ENCODE assay signal across 1 cellular context in genomic region chr19:38851622-38852230, GRCh38.
TF ChIP-seq lines count a peak whose summit lies in the region.

No MANE protein-coding gene starts in this region.

TF ChIP-seq in HepG2, 621 proteins besides CTCF, POLR2A, EP300 and RAD21 (continued from another document and continues in another):
- TF ChIP-seq ZNF512B (CRISPR knock-in tag; IDR thresholded peaks at IDR 0.05; ENCODE audit: borderline replicate concordance) (no peak), ZNF720 (CRISPR knock-in tag; IDR thresholded peaks at IDR 0.05) (no peak), MNT (IDR thresholded peaks at IDR 0.05) (peak; percentile 89), ARNT (IDR thresholded peaks at IDR 0.05) (no peak), HNF4A (CRISPR knock-in tag; IDR thresholded peaks at IDR 0.05) (no peak), ZNF850 (CRISPR knock-in tag; conservative IDR thresholded peaks at IDR 0.05) (no peak), ZNF776 (CRISPR knock-in tag; IDR thresholded peaks at IDR 0.05) (no peak), GFI1 (CRISPR knock-in tag; IDR thresholded peaks at IDR 0.05; ENCODE audit: borderline replicate concordance) (no peak), SKI (IDR thresholded peaks at IDR 0.05; ENCODE audit: partially characterized antibody) (peak; percentile 64), ZNF24 (IDR thresholded peaks at IDR 0.05) (no peak), LRRFIP1 (CRISPR knock-in tag; conservative IDR thresholded peaks at IDR 0.05) (no peak), ZNF775 (CRISPR knock-in tag; IDR thresholded peaks at IDR 0.05; ENCODE audit: borderline replicate concordance) (no peak), ZNF7 (CRISPR knock-in tag; IDR thresholded peaks at IDR 0.05) (no peak), POLR2G (IDR thresholded peaks at IDR 0.05; ENCODE audit: low read depth, low read length) (peak; percentile 68), PLSCR1 (CRISPR knock-in tag; IDR thresholded peaks at IDR 0.05; ENCODE audit: borderline replicate concordance) (no peak), ARNT2 (CRISPR knock-in tag; IDR thresholded peaks at IDR 0.05; ENCODE audit: low read depth) (no peak), ZNF883 (CRISPR knock-in tag; IDR thresholded peaks at IDR 0.05; ENCODE audit: not compliant biosample characterization) (no peak), GATAD1 (CRISPR knock-in tag; IDR thresholded peaks at IDR 0.05) (peak; percentile 64; the same call in 1 of the 2 replicates), SAP130 (CRISPR knock-in tag; IDR thresholded peaks at IDR 0.05; ENCODE audit: low read depth) (peak; percentile 97), SMYD3 (CRISPR knock-in tag; IDR thresholded peaks at IDR 0.05) (no peak)
- TF ChIP-seq, protein P1, sequence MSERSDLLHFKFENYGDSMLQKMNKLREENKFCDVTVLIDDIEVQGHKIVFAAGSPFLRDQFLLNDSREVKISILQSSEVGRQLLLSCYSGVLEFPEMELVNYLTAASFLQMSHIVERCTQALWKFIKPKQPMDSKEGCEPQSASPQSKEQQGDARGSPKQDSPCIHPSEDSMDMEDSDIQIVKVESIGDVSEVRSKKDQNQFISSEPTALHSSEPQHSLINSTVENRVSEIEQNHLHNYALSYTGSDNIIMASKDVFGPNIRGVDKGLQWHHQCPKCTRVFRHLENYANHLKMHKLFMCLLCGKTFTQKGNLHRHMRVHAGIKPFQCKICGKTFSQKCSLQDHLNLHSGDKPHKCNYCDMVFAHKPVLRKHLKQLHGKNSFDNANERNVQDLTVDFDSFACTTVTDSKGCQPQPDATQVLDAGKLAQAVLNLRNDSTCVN (CRISPR knock-in tag; IDR thresholded peaks at IDR 0.05; ENCODE audit: borderline replicate concordance) = no peak; the same call in 1 of the 2 replicates
- TF ChIP-seq, protein P2, sequence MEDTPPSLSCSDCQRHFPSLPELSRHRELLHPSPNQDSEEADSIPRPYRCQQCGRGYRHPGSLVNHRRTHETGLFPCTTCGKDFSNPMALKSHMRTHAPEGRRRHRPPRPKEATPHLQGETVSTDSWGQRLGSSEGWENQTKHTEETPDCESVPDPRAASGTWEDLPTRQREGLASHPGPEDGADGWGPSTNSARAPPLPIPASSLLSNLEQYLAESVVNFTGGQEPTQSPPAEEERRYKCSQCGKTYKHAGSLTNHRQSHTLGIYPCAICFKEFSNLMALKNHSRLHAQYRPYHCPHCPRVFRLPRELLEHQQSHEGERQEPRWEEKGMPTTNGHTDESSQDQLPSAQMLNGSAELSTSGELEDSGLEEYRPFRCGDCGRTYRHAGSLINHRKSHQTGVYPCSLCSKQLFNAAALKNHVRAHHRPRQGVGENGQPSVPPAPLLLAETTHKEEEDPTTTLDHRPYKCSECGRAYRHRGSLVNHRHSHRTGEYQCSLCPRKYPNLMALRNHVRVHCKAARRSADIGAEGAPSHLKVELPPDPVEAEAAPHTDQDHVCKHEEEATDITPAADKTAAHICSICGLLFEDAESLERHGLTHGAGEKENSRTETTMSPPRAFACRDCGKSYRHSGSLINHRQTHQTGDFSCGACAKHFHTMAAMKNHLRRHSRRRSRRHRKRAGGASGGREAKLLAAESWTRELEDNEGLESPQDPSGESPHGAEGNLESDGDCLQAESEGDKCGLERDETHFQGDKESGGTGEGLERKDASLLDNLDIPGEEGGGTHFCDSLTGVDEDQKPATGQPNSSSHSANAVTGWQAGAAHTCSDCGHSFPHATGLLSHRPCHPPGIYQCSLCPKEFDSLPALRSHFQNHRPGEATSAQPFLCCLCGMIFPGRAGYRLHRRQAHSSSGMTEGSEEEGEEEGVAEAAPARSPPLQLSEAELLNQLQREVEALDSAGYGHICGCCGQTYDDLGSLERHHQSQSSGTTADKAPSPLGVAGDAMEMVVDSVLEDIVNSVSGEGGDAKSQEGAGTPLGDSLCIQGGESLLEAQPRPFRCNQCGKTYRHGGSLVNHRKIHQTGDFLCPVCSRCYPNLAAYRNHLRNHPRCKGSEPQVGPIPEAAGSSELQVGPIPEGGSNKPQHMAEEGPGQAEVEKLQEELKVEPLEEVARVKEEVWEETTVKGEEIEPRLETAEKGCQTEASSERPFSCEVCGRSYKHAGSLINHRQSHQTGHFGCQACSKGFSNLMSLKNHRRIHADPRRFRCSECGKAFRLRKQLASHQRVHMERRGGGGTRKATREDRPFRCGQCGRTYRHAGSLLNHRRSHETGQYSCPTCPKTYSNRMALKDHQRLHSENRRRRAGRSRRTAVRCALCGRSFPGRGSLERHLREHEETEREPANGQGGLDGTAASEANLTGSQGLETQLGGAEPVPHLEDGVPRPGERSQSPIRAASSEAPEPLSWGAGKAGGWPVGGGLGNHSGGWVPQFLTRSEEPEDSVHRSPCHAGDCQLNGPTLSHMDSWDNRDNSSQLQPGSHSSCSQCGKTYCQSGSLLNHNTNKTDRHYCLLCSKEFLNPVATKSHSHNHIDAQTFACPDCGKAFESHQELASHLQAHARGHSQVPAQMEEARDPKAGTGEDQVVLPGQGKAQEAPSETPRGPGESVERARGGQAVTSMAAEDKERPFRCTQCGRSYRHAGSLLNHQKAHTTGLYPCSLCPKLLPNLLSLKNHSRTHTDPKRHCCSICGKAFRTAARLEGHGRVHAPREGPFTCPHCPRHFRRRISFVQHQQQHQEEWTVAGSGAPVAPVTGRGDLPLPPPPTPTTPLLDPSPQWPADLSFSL (CRISPR knock-in tag; IDR thresholded peaks at IDR 0.05) = no peak
- TF ChIP-seq, protein P3, sequence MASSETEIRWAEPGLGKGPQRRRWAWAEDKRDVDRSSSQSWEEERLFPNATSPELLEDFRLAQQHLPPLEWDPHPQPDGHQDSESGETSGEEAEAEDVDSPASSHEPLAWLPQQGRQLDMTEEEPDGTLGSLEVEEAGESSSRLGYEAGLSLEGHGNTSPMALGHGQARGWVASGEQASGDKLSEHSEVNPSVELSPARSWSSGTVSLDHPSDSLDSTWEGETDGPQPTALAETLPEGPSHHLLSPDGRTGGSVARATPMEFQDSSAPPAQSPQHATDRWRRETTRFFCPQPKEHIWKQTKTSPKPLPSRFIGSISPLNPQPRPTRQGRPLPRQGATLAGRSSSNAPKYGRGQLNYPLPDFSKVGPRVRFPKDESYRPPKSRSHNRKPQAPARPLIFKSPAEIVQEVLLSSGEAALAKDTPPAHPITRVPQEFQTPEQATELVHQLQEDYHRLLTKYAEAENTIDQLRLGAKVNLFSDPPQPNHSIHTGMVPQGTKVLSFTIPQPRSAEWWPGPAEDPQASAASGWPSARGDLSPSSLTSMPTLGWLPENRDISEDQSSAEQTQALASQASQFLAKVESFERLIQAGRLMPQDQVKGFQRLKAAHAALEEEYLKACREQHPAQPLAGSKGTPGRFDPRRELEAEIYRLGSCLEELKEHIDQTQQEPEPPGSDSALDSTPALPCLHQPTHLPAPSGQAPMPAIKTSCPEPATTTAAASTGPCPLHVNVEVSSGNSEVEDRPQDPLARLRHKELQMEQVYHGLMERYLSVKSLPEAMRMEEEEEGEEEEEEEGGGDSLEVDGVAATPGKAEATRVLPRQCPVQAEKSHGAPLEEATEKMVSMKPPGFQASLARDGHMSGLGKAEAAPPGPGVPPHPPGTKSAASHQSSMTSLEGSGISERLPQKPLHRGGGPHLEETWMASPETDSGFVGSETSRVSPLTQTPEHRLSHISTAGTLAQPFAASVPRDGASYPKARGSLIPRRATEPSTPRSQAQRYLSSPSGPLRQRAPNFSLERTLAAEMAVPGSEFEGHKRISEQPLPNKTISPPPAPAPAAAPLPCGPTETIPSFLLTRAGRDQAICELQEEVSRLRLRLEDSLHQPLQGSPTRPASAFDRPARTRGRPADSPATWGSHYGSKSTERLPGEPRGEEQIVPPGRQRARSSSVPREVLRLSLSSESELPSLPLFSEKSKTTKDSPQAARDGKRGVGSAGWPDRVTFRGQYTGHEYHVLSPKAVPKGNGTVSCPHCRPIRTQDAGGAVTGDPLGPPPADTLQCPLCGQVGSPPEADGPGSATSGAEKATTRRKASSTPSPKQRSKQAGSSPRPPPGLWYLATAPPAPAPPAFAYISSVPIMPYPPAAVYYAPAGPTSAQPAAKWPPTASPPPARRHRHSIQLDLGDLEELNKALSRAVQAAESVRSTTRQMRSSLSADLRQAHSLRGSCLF (CRISPR knock-in tag; IDR thresholded peaks at IDR 0.05; ENCODE audit: borderline replicate concordance) = no peak
- TF ChIP-seq, protein P4, sequence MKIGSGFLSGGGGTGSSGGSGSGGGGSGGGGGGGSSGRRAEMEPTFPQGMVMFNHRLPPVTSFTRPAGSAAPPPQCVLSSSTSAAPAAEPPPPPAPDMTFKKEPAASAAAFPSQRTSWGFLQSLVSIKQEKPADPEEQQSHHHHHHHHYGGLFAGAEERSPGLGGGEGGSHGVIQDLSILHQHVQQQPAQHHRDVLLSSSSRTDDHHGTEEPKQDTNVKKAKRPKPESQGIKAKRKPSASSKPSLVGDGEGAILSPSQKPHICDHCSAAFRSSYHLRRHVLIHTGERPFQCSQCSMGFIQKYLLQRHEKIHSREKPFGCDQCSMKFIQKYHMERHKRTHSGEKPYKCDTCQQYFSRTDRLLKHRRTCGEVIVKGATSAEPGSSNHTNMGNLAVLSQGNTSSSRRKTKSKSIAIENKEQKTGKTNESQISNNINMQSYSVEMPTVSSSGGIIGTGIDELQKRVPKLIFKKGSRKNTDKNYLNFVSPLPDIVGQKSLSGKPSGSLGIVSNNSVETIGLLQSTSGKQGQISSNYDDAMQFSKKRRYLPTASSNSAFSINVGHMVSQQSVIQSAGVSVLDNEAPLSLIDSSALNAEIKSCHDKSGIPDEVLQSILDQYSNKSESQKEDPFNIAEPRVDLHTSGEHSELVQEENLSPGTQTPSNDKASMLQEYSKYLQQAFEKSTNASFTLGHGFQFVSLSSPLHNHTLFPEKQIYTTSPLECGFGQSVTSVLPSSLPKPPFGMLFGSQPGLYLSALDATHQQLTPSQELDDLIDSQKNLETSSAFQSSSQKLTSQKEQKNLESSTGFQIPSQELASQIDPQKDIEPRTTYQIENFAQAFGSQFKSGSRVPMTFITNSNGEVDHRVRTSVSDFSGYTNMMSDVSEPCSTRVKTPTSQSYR (CRISPR knock-in tag; IDR thresholded peaks at IDR 0.05; ENCODE audit: borderline replicate concordance) = peak; percentile 94
- TF ChIP-seq, protein P5, sequence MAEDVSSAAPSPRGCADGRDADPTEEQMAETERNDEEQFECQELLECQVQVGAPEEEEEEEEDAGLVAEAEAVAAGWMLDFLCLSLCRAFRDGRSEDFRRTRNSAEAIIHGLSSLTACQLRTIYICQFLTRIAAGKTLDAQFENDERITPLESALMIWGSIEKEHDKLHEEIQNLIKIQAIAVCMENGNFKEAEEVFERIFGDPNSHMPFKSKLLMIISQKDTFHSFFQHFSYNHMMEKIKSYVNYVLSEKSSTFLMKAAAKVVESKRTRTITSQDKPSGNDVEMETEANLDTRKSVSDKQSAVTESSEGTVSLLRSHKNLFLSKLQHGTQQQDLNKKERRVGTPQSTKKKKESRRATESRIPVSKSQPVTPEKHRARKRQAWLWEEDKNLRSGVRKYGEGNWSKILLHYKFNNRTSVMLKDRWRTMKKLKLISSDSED (CRISPR knock-in tag; IDR thresholded peaks at IDR 0.05) = no peak
